23 cellular contexts compared by ENCODE assay signal in the genomic region with DNA sequence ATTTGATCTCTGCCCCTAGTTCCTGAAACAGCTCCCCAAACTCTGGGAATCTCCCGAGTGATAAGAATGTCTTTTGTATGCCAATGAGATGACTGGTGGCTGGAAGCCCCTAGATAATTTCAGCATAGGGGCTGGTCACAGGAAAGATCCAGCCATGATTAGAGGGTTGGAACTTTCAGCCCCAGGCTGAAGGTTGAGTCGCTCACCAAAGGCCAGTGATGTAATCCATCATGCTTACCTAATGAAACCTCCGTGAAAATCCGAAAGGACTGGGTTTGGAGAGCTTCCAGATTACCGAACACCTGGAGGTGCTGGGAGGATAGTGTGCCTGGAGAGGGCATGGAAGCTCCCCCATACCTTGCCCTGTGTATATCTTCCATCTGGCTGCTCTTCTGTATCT. TPM values are rescaled to one million over a fixed set of nuclear protein-coding genes. Genes with fewer than 3 reads are reported as not detected.
DNase-seq lines count a peak whose midpoint lies in the region; ATAC-seq lines count a peak whose summit lies in the region.
"Had no signal": no experiment of that assay in that cellular context is flagged by ENCODE, and none has a peak within 500 bp of the region (broad histone marks: within the 10 kb centered on the region; RNA-seq: fewer than 3 reads in every experiment).

No MANE protein-coding gene starts in this region.

- ATAC-seq in GM21619 (IDR thresholded peaks at IDR 0.05; ENCODE audit: unreplicated experiment) (no peak), GM21526 (IDR thresholded peaks at IDR 0.05; ENCODE audit: low FRiP score, unreplicated experiment) (no peak), HG02973 (IDR thresholded peaks at IDR 0.05; ENCODE audit: unreplicated experiment) (no peak)
- ATAC-seq: left ventricle myocardium superior; naive thymus-derived CD8-positive, alpha-beta T cell had no signal

- DNase-seq in SHP77 treated with DMSO at 0.1 percent for 48 hours (lab: John Stamatoyannopoulos, UW), result peak; percentile 21
- DNase-seq in SHP77 (lab: John Stamatoyannopoulos, UW), result no peak
- peak; percentile 44 for DNase-seq in ELR (ENCODE audit: low read depth)
- DNase-seq in RPMI7951 (ENCODE audit: low read depth), result peak; percentile 43
- peak; percentile 22 for DNase-seq in kidney tubule cell (ENCODE audit: low spot score)
- DNase-seq: activated B cell treated with CpG ODN at 0.5 μM for 24 hours; activated CD4-positive, alpha-beta T cell treated with anti-CD3 and anti-CD28 coated beads, Interleukin-2, amount 50 U/mL, for 48 hours; activated gamma-delta T cell; activated T-cell treated with anti-CD3 and anti-CD28 coated beads, Interleukin-2, amount 50 U/mL, for 1 hour; BE2C; DMS79 treated with DMSO at 0.1 percent for 48 hours; left ventricle myocardium superior; midbrain; naive thymus-derived CD8-positive, alpha-beta T cell; NCI-H1105; NCI-H2081 treated with DMSO at 0.1 percent for 48 hours; NCI-H524 treated with DMSO at 0.1 percent for 48 hours; occipital lobe; small intestine; uterus had no signal

RNA-seq across cellular contexts. Expression of a gene that starts 26.0 kb away (rescaled TPM):
- total RNA-seq in RPMI7951 (2014; rRNA removed; shearing (Covaris generic)), result 13.4 and 13.6 TPM in 2 replicates

Comparison
In these comparisons a context has a peak if more than half of its experiments do, and no peak if none do; other contexts are left out.
1. DNase-seq: peak in SHP77 treated with DMSO at 0.1 percent for 48 hours (single experiment), ELR (single experiment), RPMI7951 (single experiment) and kidney tubule cell (single experiment); none in SHP77 (0 of 2).